In genomic region chr1:186983327-186983726, GRCh38 we compare ENCODE assay signal across 1 cellular context.
TF ChIP-seq lines count a peak whose summit lies in the region.

No MANE protein-coding gene starts in this region.

TF ChIP-seq in SK-N-SH, 30 proteins besides CTCF, POLR2A, EP300 and RAD21 (continued from another document):
- TF ChIP-seq PBX3 (IDR thresholded peaks at IDR 0.05) = peak; percentile 38
- TF ChIP-seq NRF1 (IDR thresholded peaks at IDR 0.05; ENCODE audit: low read depth, low read length) = no peak
- TF ChIP-seq MAX (IDR thresholded peaks at IDR 0.05; ENCODE audit: low read depth) = no peak
- TF ChIP-seq JUND (IDR thresholded peaks at IDR 0.05) = no peak
- no peak for TF ChIP-seq TAF1 (IDR thresholded peaks at IDR 0.05; ENCODE audit: borderline replicate concordance, low read depth, low read length)
- peak; percentile 75 for TF ChIP-seq TCF12 (IDR thresholded peaks at IDR 0.05)
- no peak for TF ChIP-seq FOSL2 (IDR thresholded peaks at IDR 0.05; ENCODE audit: borderline replicate concordance, low read depth)
